Comparison of ENCODE assay signal across 23 cellular contexts in the genomic region with DNA sequence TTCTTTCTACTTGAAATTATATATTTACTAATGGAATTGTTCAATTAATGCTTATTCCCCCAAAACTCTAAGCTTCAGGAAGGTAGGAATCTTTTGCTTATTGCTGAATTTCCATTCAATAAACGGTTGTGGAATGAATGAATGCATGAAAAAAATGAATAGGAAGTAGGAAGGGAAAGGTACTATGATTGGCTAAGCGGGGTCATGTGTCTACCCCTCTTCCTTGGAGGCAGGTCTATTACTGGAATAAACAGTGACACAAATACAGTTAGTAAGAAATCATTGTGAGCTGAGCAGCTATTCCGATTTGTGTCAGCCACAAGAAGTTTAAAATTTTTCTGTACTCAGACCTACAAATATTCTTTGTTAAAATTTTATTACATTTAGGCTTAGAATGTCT.
"Had no signal": no experiment of that assay in that cellular context is flagged by ENCODE, and none has a peak within 500 bp of the region (broad histone marks: within the 10 kb centered on the region; RNA-seq: fewer than 3 reads in every experiment).

No MANE protein-coding gene starts in this region.

- ATAC-seq: activated CD8-positive, alpha-beta T cell treated with anti-CD3 and anti-CD28 coated beads, Interleukin-2, amount 10 ng/mL, durations not matched to agents 7 days and 5 days; PC-3 had no signal

- DNase-seq: activated CD4-positive, alpha-beta T cell treated with anti-CD3 and anti-CD28 coated beads for 48 hours; activated CD4-positive, alpha-beta T cell treated with anti-CD3 and anti-CD28 coated beads, Interleukin-2, amount 50 U/mL, for 4 hours; activated CD4-positive, CD25-positive, alpha-beta regulatory T cell treated with anti-CD3 and anti-CD28 coated beads, Interleukin-2, amount 50 U/mL, for 72 hours; activated CD8-positive, alpha-beta memory T cell treated with anti-CD3 and anti-CD28 coated beads, Interleukin-2, amount 50 U/mL, for 48 hours; activated CD8-positive, alpha-beta T cell treated with anti-CD3 and anti-CD28 coated beads, Interleukin-2, amount 10 ng/mL, durations not matched to agents 7 days and 5 days; activated naive CD4-positive, alpha-beta T cell treated with anti-CD3 and anti-CD28 coated beads, Interleukin-2, amount 50 U/mL, for 16 hours; activated naive CD8-positive, alpha-beta T cell treated with anti-CD3 and anti-CD28 coated beads, Interleukin-2, amount 10 ng/mL, durations not matched to agents 7 days and 5 days; activated T-cell treated with anti-CD3 and anti-CD28 coated beads, Interleukin-2, amount 50 U/mL, for 1 hour; adrenal gland; aorta; caudate nucleus; colonic mucosa; NCI-H1092; NCI-H1417; NCI-H1930; NCI-H2107; NCI-H2171 treated with DMSO at 0.1 percent for 48 hours; NCI-H226; NCI-H526; PC-3; SIG-M5; SW 1271 had no signal

- FAIRE-seq: RCC 7860 had no signal
